ENCODE assay signal across 1 cellular context in the genomic region with DNA sequence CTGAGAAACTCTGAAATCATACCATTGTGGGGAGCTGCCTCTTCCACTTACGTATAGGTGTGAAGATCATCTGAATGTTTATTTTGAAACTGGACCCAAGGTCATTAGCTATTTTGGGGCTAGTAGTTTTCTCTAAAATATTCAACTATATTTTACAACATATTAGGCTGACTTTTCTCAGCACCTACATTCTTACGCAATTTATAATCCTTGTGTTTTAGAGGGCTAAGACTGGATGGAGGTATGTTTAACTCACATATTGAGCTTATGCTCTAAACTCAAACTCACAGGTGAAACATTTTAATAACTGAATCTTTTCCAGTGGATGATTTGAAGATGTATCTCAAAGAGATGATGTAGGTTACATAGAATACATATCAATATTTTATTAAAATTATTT.
A peak's percentile ranks its signal among the peaks of the same experiment; 100 is the strongest.
TF ChIP-seq lines count a peak whose summit lies in the region.

No MANE protein-coding gene starts in this region.

TF ChIP-seq in K562, 482 proteins besides CTCF, POLR2A, EP300 and RAD21 (continued from another document):
- TF ChIP-seq CEBPG (CRISPR knock-in tag; IDR thresholded peaks at IDR 0.05) (no peak), CEBPG (tag; conservative IDR thresholded peaks at IDR 0.05 in 1 of 2, IDR thresholded peaks at IDR 0.05 in 1 of 2) (peak; percentile 39 to 63; a peak in 3 of 4 replicates), MYNN (IDR thresholded peaks at IDR 0.05) (no peak), MYNN (CRISPR knock-in tag; IDR thresholded peaks at IDR 0.05) (no peak)
TF ChIP-seq in K562: peak in this region for 2.
